Comparison of ENCODE assay signal across 19 cellular contexts in genomic region chr4:48862661-48863060, GRCh38. TPM values are rescaled to one million over a fixed set of nuclear protein-coding genes. Genes with fewer than 3 reads are reported as not detected.
DNase-seq lines count a peak whose midpoint lies in the region; ATAC-seq and TF ChIP-seq lines count a peak whose summit lies in the region.
"Had no signal": no experiment of that assay in that cellular context is flagged by ENCODE, and none has a peak within 500 bp of the region (broad histone marks: within the 10 kb centered on the region; RNA-seq: fewer than 3 reads in every experiment).

No MANE protein-coding gene starts in this region.

- no peak for TF ChIP-seq POLR2A in gastroesophageal sphincter (IDR thresholded peaks at IDR 0.05)

- peaks cover 10% of the 10 kb centered on the region for H3K36me3 Mint-ChIP-seq in activated CD4-positive, alpha-beta memory T cell treated with anti-CD3 and anti-CD28 coated beads for 36 hours
- peaks cover 38% of the 10 kb centered on the region for H3K36me3 Mint-ChIP-seq in activated CD4-positive, alpha-beta memory T cell treated with anti-CD3 and anti-CD28 coated beads, Interleukin-2, amount 10 ng/mL, durations not matched to agents 7 days and 5 days (ENCODE audit: low read depth)

- POLR2A ChIA-PET in activated CD4-positive, alpha-beta memory T cell treated with anti-CD3 and anti-CD28 coated beads for 36 hours (lab: Charles Lee), result no interaction called here
- POLR2A ChIA-PET in activated CD4-positive, alpha-beta memory T cell treated with anti-CD3 and anti-CD28 coated beads, Interleukin-2, amount 10 ng/mL, durations not matched to agents 7 days and 5 days (lab: Charles Lee), result no interaction called here

- no peak overlapping the region for H3K4me3 Mint-ChIP-seq in activated CD4-positive, alpha-beta memory T cell treated with anti-CD3 and anti-CD28 coated beads for 36 hours
- H3K4me3 Mint-ChIP-seq in activated CD4-positive, alpha-beta memory T cell treated with anti-CD3 and anti-CD28 coated beads, Interleukin-2, amount 10 ng/mL, durations not matched to agents 7 days and 5 days, result no peak overlapping the region
- H3K4me3 Mint-ChIP-seq: CD4-positive, alpha-beta memory T cell had no signal

- TF ChIP-seq CTCF in DND-41 (IDR thresholded peaks at IDR 0.05; ENCODE audit: borderline replicate concordance, extremely low read depth, low read length, poor library complexity, severe bottlenecking) (no peak), choroid plexus epithelial cell (conservative IDR thresholded peaks at IDR 0.05; ENCODE audit: low read depth, low read length) (no peak), GM13977 (IDR thresholded peaks at IDR 0.05; ENCODE audit: extremely low read depth, insufficient read depth, missing control alignments) (no peak), gastroesophageal sphincter (IDR thresholded peaks at IDR 0.05) (no peak)

- ATAC-seq in DND-41 (ENCODE audit: insufficient read depth, low read depth) (peak; percentile 22; the same call in 1 of the 3 replicates), HG03521 (IDR thresholded peaks at IDR 0.05; ENCODE audit: unreplicated experiment) (no peak), gastroesophageal sphincter (no peak)
- ATAC-seq: HCT116 had no signal

- H3K4me3 ChIP-seq in DND-41 (ENCODE audit: low read depth in 1 of 2, low read length in 2 of 2), result no peak overlapping the region
- no peak overlapping the region for H3K4me3 ChIP-seq in choroid plexus epithelial cell (ENCODE audit: low read depth, low read length)
- H3K4me3 ChIP-seq in gastroesophageal sphincter, result no peak overlapping the region
- H3K4me3 ChIP-seq: GM23248 had no signal

- in situ Hi-C loops in GM13977 (cut with MboI; ENCODE audit: low pct_unique_long_range_greater_than_20kb, low sequenced_read_pairs, unreplicated experiment), result no loop called here

- H3K27me3 ChIP-seq in DND-41 (ENCODE audit: insufficient read depth, low read length, poor library complexity) (no peaks in the 10 kb centered on the region), gastroesophageal sphincter (no peaks in the 10 kb centered on the region)
- H3K27me3 ChIP-seq: BE2C had no signal

- H3K9me3 Mint-ChIP-seq in activated CD4-positive, alpha-beta memory T cell treated with anti-CD3 and anti-CD28 coated beads for 36 hours, result peaks cover 10% of the 10 kb centered on the region
- peaks cover 4% of the 10 kb centered on the region for H3K9me3 Mint-ChIP-seq in activated CD4-positive, alpha-beta memory T cell treated with anti-CD3 and anti-CD28 coated beads, Interleukin-2, amount 10 ng/mL, durations not matched to agents 7 days and 5 days

- H3K9me3 ChIP-seq in DND-41 (ENCODE audit: insufficient read depth, low read length, severe bottlenecking) (no peaks in the 10 kb centered on the region), gastroesophageal sphincter (no peaks in the 10 kb centered on the region)
- H3K9me3 ChIP-seq: BE2C had no signal

- H4K20me1 ChIP-seq in DND-41 (ENCODE audit: insufficient read depth, low read length), result no peaks in the 10 kb centered on the region

- no peaks in the 10 kb centered on the region for H3K79me2 ChIP-seq in DND-41 (ENCODE audit: insufficient read depth, low read length)

- H3K9ac ChIP-seq in DND-41 (ENCODE audit: low read depth, low read length), result no peak overlapping the region
- H3K9ac ChIP-seq: GM23248 had no signal

- no peak overlapping the region for H2AFZ ChIP-seq in DND-41 (ENCODE audit: low read depth, low read length)
- H2AFZ ChIP-seq: GM23248 had no signal

- TF ChIP-seq EP300 in gastroesophageal sphincter (IDR thresholded peaks at IDR 0.05), result no peak

- no peaks in the 10 kb centered on the region for H3K4me1 ChIP-seq in DND-41 (ENCODE audit: insufficient read depth, low read length)
- H3K4me1 ChIP-seq in gastroesophageal sphincter, result no peaks in the 10 kb centered on the region
- H3K4me1 ChIP-seq: BE2C had no signal

- H3K27me3 Mint-ChIP-seq in activated CD4-positive, alpha-beta memory T cell treated with anti-CD3 and anti-CD28 coated beads for 36 hours, result no peaks in the 10 kb centered on the region
- peaks cover 3% of the 10 kb centered on the region for H3K27me3 Mint-ChIP-seq in activated CD4-positive, alpha-beta memory T cell treated with anti-CD3 and anti-CD28 coated beads, Interleukin-2, amount 10 ng/mL, durations not matched to agents 7 days and 5 days

- peaks cover 30% of the 10 kb centered on the region for H3K36me3 ChIP-seq in DND-41 (ENCODE audit: insufficient read depth, low read length)
- H3K36me3 ChIP-seq in gastroesophageal sphincter, result peaks cover 5 to 39% of the 10 kb centered on the region in 2 donors

- no peak overlapping the region for H3K4me2 ChIP-seq in DND-41 (ENCODE audit: insufficient read depth, low read length)

- H3K27ac ChIP-seq in DND-41 (ENCODE audit: low read length) (no peak overlapping the region), gastroesophageal sphincter (no peak overlapping the region)
- H3K27ac ChIP-seq: C4-2B, GM23248, HL-60 had no signal

- DNase-seq in activated CD4-positive, alpha-beta memory T cell treated with anti-CD3 and anti-CD28 coated beads for 36 hours, result no peak
- DNase-seq in activated CD4-positive, alpha-beta memory T cell treated with anti-CD3 and anti-CD28 coated beads, Interleukin-2, amount 10 ng/mL, durations not matched to agents 7 days and 5 days, result no peak
- DNase-seq in DND-41 (no peak), choroid plexus epithelial cell (ENCODE audit: low read depth) (peak; percentile 13), GM13977 (ENCODE audit: low spot score) (no peak)
- DNase-seq: 8988T; BE2C; CD4-positive, alpha-beta memory T cell; COR-L47; DMS153; DMS79 treated with DMSO at 0.1 percent for 48 hours; GF-D8; GM23248; KG1 had no signal

- 57 to 83% methylated on average over 1 of the region's 1 CpG for WGBS in gastroesophageal sphincter (ENCODE audit: low coverage in 1 of 2), 2 donors

- CTCF ChIA-PET in activated CD4-positive, alpha-beta memory T cell treated with anti-CD3 and anti-CD28 coated beads for 36 hours (lab: Charles Lee), result no interaction called here
- CTCF ChIA-PET in activated CD4-positive, alpha-beta memory T cell treated with anti-CD3 and anti-CD28 coated beads, Interleukin-2, amount 10 ng/mL, durations not matched to agents 7 days and 5 days (lab: Charles Lee), result no interaction called here

- intact Hi-C loops in activated CD4-positive, alpha-beta memory T cell treated with anti-CD3 and anti-CD28 coated beads for 36 hours (cut with micrococcal nuclease), result no loop called here

- no peaks in the 10 kb centered on the region for H3K4me1 Mint-ChIP-seq in activated CD4-positive, alpha-beta memory T cell treated with anti-CD3 and anti-CD28 coated beads for 36 hours (ENCODE audit: low read depth)
- no peaks in the 10 kb centered on the region for H3K4me1 Mint-ChIP-seq in activated CD4-positive, alpha-beta memory T cell treated with anti-CD3 and anti-CD28 coated beads, Interleukin-2, amount 10 ng/mL, durations not matched to agents 7 days and 5 days
- H3K4me1 Mint-ChIP-seq: CD4-positive, alpha-beta memory T cell had no signal

- peak overlapping the region; percentile 28 for H3K27ac Mint-ChIP-seq in activated CD4-positive, alpha-beta memory T cell treated with anti-CD3 and anti-CD28 coated beads for 36 hours
- H3K27ac Mint-ChIP-seq in activated CD4-positive, alpha-beta memory T cell treated with anti-CD3 and anti-CD28 coated beads, Interleukin-2, amount 10 ng/mL, durations not matched to agents 7 days and 5 days, result no peak overlapping the region
- H3K27ac Mint-ChIP-seq: CD4-positive, alpha-beta memory T cell had no signal

RNA-seq across cellular contexts. Expression of gene OCIAD1, which starts 31.8 kb away (rescaled TPM):
- 100 to 1,000 TPM; 100 to 107 TPM for total RNA-seq in activated CD4-positive, alpha-beta memory T cell treated with anti-CD3 and anti-CD28 coated beads for 36 hours
- total RNA-seq in activated CD4-positive, alpha-beta memory T cell treated with anti-CD3 and anti-CD28 coated beads, Interleukin-2, amount 10 ng/mL, durations not matched to agents 7 days and 5 days, result 100 to 1,000 TPM; 103 to 104 TPM
- 100 to 1,000 TPM in 3 of 4 donors, 10 to 100 TPM in 1; 97.3 to 134 (median 116) TPM for total RNA-seq in gastroesophageal sphincter

RNA-seq across cellular contexts. Expression of gene OCIAD2, which starts 43.9 kb away (rescaled TPM):
- total RNA-seq in activated CD4-positive, alpha-beta memory T cell treated with anti-CD3 and anti-CD28 coated beads for 36 hours, result 10 to 100 TPM; 54.2 to 71.6 TPM
- 10 to 100 TPM; 89.1 to 94.5 TPM for total RNA-seq in activated CD4-positive, alpha-beta memory T cell treated with anti-CD3 and anti-CD28 coated beads, Interleukin-2, amount 10 ng/mL, durations not matched to agents 7 days and 5 days
- 1 to 10 TPM; 2.4 to 9.3 (median 5.0) TPM for total RNA-seq in gastroesophageal sphincter

Comparison
In these comparisons a context has a peak if more than half of its experiments do, and no peak if none do; other contexts are left out.
1. RNA of gene OCIAD2, which starts 43.9 kb away (total RNA-seq): 89.1 to 94.5 TPM in activated CD4-positive, alpha-beta memory T cell treated with anti-CD3 and anti-CD28 coated beads, Interleukin-2, amount 10 ng/mL, durations not matched to agents 7 days and 5 days and 54.2 to 71.6 TPM in activated CD4-positive, alpha-beta memory T cell treated with anti-CD3 and anti-CD28 coated beads for 36 hours; 2.4 to 9.3 TPM in gastroesophageal sphincter; every median in the first group is over 4 times any median in the second.